In the genomic region with DNA sequence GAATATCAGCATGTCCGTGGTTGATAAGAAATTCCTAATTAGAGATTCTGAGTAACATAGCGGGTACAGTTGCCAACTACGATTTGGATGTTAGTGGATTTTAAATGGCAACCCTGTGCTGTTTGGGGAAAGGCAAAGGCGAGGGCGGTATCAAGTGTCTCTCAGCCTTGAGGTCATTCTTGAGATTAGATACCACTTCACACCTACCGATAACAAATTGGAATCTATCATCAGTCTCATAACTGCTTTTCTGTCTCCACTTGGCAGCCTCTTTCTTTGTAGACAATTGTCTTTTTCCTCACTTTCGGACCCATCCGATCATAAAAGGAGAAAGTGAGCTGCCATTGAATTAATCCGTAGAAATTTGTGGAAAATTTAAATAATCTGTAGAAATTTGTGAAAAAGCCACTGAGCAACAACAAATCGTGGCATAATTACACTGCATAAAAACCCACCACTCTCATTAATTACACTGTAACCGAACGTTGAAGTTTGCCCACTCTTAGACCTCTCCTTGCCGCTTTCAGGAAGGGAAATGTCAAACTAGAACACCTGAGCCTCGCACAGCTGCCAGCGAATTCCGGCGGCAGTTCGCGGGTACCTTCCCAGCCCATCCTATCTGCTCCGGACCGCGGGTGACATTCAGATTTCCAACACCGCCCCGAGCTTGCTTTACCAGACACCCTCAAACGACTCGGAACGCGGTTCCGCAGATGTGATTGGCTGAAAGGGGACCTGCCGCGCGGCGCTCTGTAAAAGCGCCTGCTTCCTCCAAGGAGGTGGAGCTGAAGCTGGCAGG, we compare ENCODE assay signal across 8 cellular contexts. TPM values are rescaled to one million over a fixed set of nuclear protein-coding genes. Genes with fewer than 3 reads are reported as not detected.
DNase-seq lines count a peak whose midpoint lies in the region; ATAC-seq, FAIRE-seq and TF ChIP-seq lines count a peak whose summit lies in the region.

No MANE protein-coding gene starts in this region.

- FAIRE-seq in frontal cortex (lab: Jason Lieb, UNC) (no peak), H54 (lab: Jason Lieb, UNC) (no peak)

- H2AFZ ChIP-seq in OCI-LY1 (ENCODE audit: low read length) (no peak overlapping the region), neural progenitor cell (replicated peaks) (peak overlapping the region; percentile 34)

- H3K27me3 ChIP-seq in OCI-LY1 (ENCODE audit: insufficient read depth, low read length) (no peaks in the 10 kb centered on the region), neural progenitor cell (no peaks in the 10 kb centered on the region), upper lobe of left lung (peaks cover 0 to 11% (median 3%) of the 10 kb centered on the region in 4 donors)

- no peaks in the 10 kb centered on the region for H3K79me2 ChIP-seq in OCI-LY1 (ENCODE audit: insufficient read depth, low read length)
- peaks cover 72% of the 10 kb centered on the region for H3K79me2 ChIP-seq in neural progenitor cell (ENCODE audit: low read depth)

- peaks cover 13% of the 10 kb centered on the region for H3K27me3 Mint-ChIP-seq in neural progenitor cell (ENCODE audit: insufficient read depth, low read depth)

- no peaks in the 10 kb centered on the region for H3K36me3 ChIP-seq in OCI-LY1 (ENCODE audit: insufficient read depth, low read length)
- H3K36me3 ChIP-seq in neural progenitor cell = no peaks in the 10 kb centered on the region
- no peaks in the 10 kb centered on the region for H3K36me3 ChIP-seq in upper lobe of left lung

- H3K4me1 ChIP-seq in OCI-LY1 (ENCODE audit: insufficient read depth, low read length, severe bottlenecking) (peaks cover 37% of the 10 kb centered on the region), neural progenitor cell (peaks cover 38% of the 10 kb centered on the region), upper lobe of left lung (peaks cover 25 to 73% (median 35%) of the 10 kb centered on the region in 4 donors)

- H3K4me3 ChIP-seq in OCI-LY1 (ENCODE audit: low read depth, low read length, poor library complexity, severe bottlenecking) (peak overlapping the region; percentile 63), neural progenitor cell (peak overlapping the region; percentile 89), upper lobe of left lung (peak overlapping the region; percentile 2 to 86 (median 80))

- H3K27ac Mint-ChIP-seq in neural progenitor cell = peak overlapping the region; percentile 41

- TF ChIP-seq EP300 in upper lobe of left lung (IDR thresholded peaks at IDR 0.05) = no peak

- H3K4me2 ChIP-seq in OCI-LY1 (ENCODE audit: low read length) (peak overlapping the region; percentile 67), neural progenitor cell (peak overlapping the region; percentile 93)

- H3K9me3 ChIP-seq in OCI-LY1 (ENCODE audit: low read length) (no peaks in the 10 kb centered on the region), neural progenitor cell (ENCODE audit: low read depth) (no peaks in the 10 kb centered on the region), upper lobe of left lung (no peaks in the 10 kb centered on the region)

- peaks cover 8% of the 10 kb centered on the region for H3K36me3 Mint-ChIP-seq in neural progenitor cell

- DNase-seq in activated naive CD4-positive, alpha-beta T cell (lab: John Stamatoyannopoulos, UW) = peak in 3 of 4 experiments; percentile 7 to 45 (median 16)
- peak; percentile 41 to 50 for DNase-seq in frontal cortex (ENCODE audit: low spot score in 2 of 2)
- DNase-seq in neural progenitor cell (ENCODE audit: low spot score) = peak; percentile 92
- DNase-seq in upper lobe of left lung = peak; percentile 83 to 85
- DNase-seq in H54 (ENCODE audit: insufficient read length, low spot score) = no peak

- H4K20me1 ChIP-seq in OCI-LY1 (ENCODE audit: insufficient read depth, low read length) = no peaks in the 10 kb centered on the region
- peaks cover 51% of the 10 kb centered on the region for H4K20me1 ChIP-seq in neural progenitor cell (ENCODE audit: low read depth)

- 7 to 8% methylated on average over 34 of the region's 34 CpGs for WGBS in upper lobe of left lung, 2 donors

- peaks cover 47% of the 10 kb centered on the region for H3K4me1 Mint-ChIP-seq in neural progenitor cell

- H3K27ac ChIP-seq in OCI-LY1 (ENCODE audit: low read depth, low read length, poor library complexity, severe bottlenecking) = no peak overlapping the region
- peak overlapping the region; percentile 65 for H3K27ac ChIP-seq in neural progenitor cell
- H3K27ac ChIP-seq in upper lobe of left lung = peak overlapping the region; percentile 87 to 95 (median 92)

- peak overlapping the region; percentile 99 for H3K4me3 Mint-ChIP-seq in neural progenitor cell

- ATAC-seq in GM18519 (IDR thresholded peaks at IDR 0.05; ENCODE audit: low FRiP score, unreplicated experiment) = peak; percentile 20
- ATAC-seq in HG03378 (IDR thresholded peaks at IDR 0.05; ENCODE audit: unreplicated experiment) = peak; percentile 26
- ATAC-seq in upper lobe of left lung (ENCODE audit: low FRiP score in 2 of 2) = peak; percentile 64 to 84

- H3F3A ChIP-seq in OCI-LY1 (ENCODE audit: insufficient read depth, low read length) (no peaks in the 10 kb centered on the region), neural progenitor cell (ENCODE audit: low read depth) (peaks cover 74% of the 10 kb centered on the region)

- no peaks in the 10 kb centered on the region for H3K9me2 ChIP-seq in OCI-LY1 (ENCODE audit: low read depth, low read length)

- H3K9ac ChIP-seq in OCI-LY1 (ENCODE audit: low read length) (no peak overlapping the region), neural progenitor cell (no peak overlapping the region)

- TF ChIP-seq POLR2A in upper lobe of left lung (IDR thresholded peaks at IDR 0.05) (no peak), H54 (IDR thresholded peaks at IDR 0.05; ENCODE audit: low read depth, low read length) (no peak)

- no peaks in the 10 kb centered on the region for H3K9me3 Mint-ChIP-seq in neural progenitor cell

- TF ChIP-seq CTCF in OCI-LY1 (IDR thresholded peaks at IDR 0.05; ENCODE audit: low read length) (no peak), neural progenitor cell (IDR thresholded peaks at IDR 0.05) (no peak), upper lobe of left lung (IDR thresholded peaks at IDR 0.05) (no peak)

RNA-seq across cellular contexts. Expression of a gene that starts 0.8 kb away (rescaled TPM):
- 34.6 TPM for total RNA-seq in frontal cortex
- 27.4 and 33.8 TPM in 2 replicates for total RNA-seq in neural progenitor cell (ENCODE audit: low replicate concordance)
- 10 to 100 TPM; 19.0 to 52.2 (median 33.1) TPM for total RNA-seq in upper lobe of left lung

Comparison
In these comparisons a context has a peak if more than half of its experiments do, and no peak if none do; other contexts are left out.
1. ATAC-seq: peak in every context shown above with its lines; median percentile 74 in upper lobe of left lung; 26 in HG03378; 20 in GM18519.